In genomic region chr9:115204827-115205506, GRCh38 we compare ENCODE assay signal across 10 cellular contexts.
DNase-seq lines count a peak whose midpoint lies in the region; ATAC-seq and TF ChIP-seq lines count a peak whose summit lies in the region.
"Had no signal": no experiment of that assay in that cellular context is flagged by ENCODE, and none has a peak within 500 bp of the region (broad histone marks: within the 10 kb centered on the region; RNA-seq: fewer than 3 reads in every experiment).

No MANE protein-coding gene starts in this region.

- H3K36me3 ChIP-seq in left ventricle myocardium inferior: no peaks in the 10 kb centered on the region
- H3K36me3 ChIP-seq: lower lobe of right lung had no signal

- H3K27me3 ChIP-seq in left ventricle myocardium inferior (ENCODE audit: low read depth): peaks cover 4% of the 10 kb centered on the region

- intact Hi-C loops in left ventricle myocardium inferior (cut with micrococcal nuclease): no loop called here

- no peaks in the 10 kb centered on the region for H3K4me1 ChIP-seq in left ventricle myocardium inferior
- H3K4me1 ChIP-seq: lower lobe of right lung had no signal

- H3K27ac ChIP-seq in epithelial cell of prostate (peak overlapping the region; percentile 55), left ventricle myocardium inferior (replicated peaks) (no peak overlapping the region)
- H3K27ac ChIP-seq: lower lobe of right lung had no signal

- DNase-seq in Daoy (ENCODE audit: low read depth): peak; percentile 80
- peak; percentile 68 for DNase-seq in epithelial cell of prostate (ENCODE audit: low read depth, low spot score)
- DNase-seq in putamen (ENCODE audit: low spot score): no peak
- no peak for DNase-seq in activated naive CD4-positive, alpha-beta T cell treated with Interleukin-2 at 50 U/mL for 16 hours
- DNase-seq in left ventricle myocardium inferior: no peak
- DNase-seq in NCI-H82 treated with DMSO at 0.1 percent for 48 hours (lab: John Stamatoyannopoulos, UW; ENCODE audit: unreplicated experiment): no peak
- DNase-seq: activated CD4-positive, alpha-beta T cell treated with anti-CD3 and anti-CD28 coated beads, Interleukin-2, amount 50 U/mL, for 1 hour; lower lobe of right lung had no signal

- no peak overlapping the region for H3K4me3 ChIP-seq in left ventricle myocardium inferior
- H3K4me3 ChIP-seq: lower lobe of right lung had no signal

- ATAC-seq in GM21390 (IDR thresholded peaks at IDR 0.05; ENCODE audit: unreplicated experiment): peak; percentile 39
- peak; percentile 63 for ATAC-seq in HG03520 (IDR thresholded peaks at IDR 0.05; ENCODE audit: unreplicated experiment)

- TF ChIP-seq CTCF in left ventricle myocardium inferior (IDR thresholded peaks at IDR 0.05; ENCODE audit: borderline replicate concordance): no peak

- no peaks in the 10 kb centered on the region for H3K9me3 ChIP-seq in left ventricle myocardium inferior (replicated peaks)
- H3K9me3 ChIP-seq: lower lobe of right lung had no signal

Comparison
In these comparisons a context has a peak if more than half of its experiments do, and no peak if none do; other contexts are left out.
1. DNase-seq: peak in Daoy (single experiment) and epithelial cell of prostate (single experiment); none in putamen (single experiment), activated naive CD4-positive, alpha-beta T cell treated with Interleukin-2 at 50 U/mL for 16 hours (single experiment), left ventricle myocardium inferior (single experiment) and NCI-H82 treated with DMSO at 0.1 percent for 48 hours (single experiment).